5 cellular contexts compared by ENCODE assay signal in the genomic region with DNA sequence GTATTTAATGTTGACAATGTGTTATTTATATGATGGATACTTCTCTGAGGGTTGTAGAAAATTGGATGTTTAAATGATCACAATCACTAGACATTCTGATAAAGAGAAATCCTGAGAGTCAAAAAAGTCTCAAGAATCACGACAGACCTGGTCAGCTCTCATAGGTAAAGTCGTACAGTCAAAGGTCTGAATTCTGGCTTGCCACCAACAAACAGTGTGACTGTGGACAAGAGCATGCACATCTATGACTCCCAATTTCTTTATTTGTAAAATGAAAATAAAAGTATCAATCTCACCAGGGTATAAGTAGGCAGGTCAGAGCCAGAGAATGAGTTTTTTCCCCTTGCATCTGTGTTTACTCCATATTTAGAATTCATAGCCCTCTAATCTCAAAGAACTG.
"Had no signal": no experiment of that assay in that cellular context is flagged by ENCODE, and none has a peak within 500 bp of the region (broad histone marks: within the 10 kb centered on the region; RNA-seq: fewer than 3 reads in every experiment).

No MANE protein-coding gene starts in this region.

- DNase-seq: IMR-90, KBM-7 had no signal

- ATAC-seq: K562 had no signal

- H3K27ac ChIP-seq: HL-60 had no signal

- FAIRE-seq: HTR-8/SVneo, K562 had no signal

- H3K4me3 ChIP-seq: K562 had no signal
